Comparison of ENCODE assay signal across 21 cellular contexts in genomic region chr6:41153992-41154625, GRCh38. TPM values are rescaled to one million over a fixed set of nuclear protein-coding genes. Genes with fewer than 3 reads are reported as not detected.
DNase-seq lines count a peak whose midpoint lies in the region; TF ChIP-seq lines count a peak whose summit lies in the region.
"Had no signal": no experiment of that assay in that cellular context is flagged by ENCODE, and none has a peak within 500 bp of the region (broad histone marks: within the 10 kb centered on the region; RNA-seq: fewer than 3 reads in every experiment).

Gene TREML1, minus strand, starts transcription at chr6:41154347. Its CDS starts 59 bp downstream, at chr6:41154288.

- TF ChIP-seq CTCF in mammary epithelial cell (conservative IDR thresholded peaks at IDR 0.05 in 1 of 2, IDR thresholded peaks at IDR 0.05 in 1 of 2; ENCODE audit: extremely low read depth in 1 of 2, insufficient read depth in 1 of 2, low read depth in 1 of 2, low read length in 2 of 2): no peak
- no peak for TF ChIP-seq CTCF in breast epithelium (IDR thresholded peaks at IDR 0.05)
- no peak for TF ChIP-seq CTCF in hepatocyte (IDR thresholded peaks at IDR 0.05; ENCODE audit: poor library complexity)
- no peak for TF ChIP-seq CTCF in sigmoid colon (IDR thresholded peaks at IDR 0.05)

- H3K4me2 ChIP-seq in mammary epithelial cell (ENCODE audit: insufficient read depth, low read depth, low read length) (peak within 1 kb of the TSS; percentile 10), hepatocyte (peak within 1 kb of the TSS; percentile 48)
- H3K4me2 ChIP-seq: GM23338 had no signal

- BruUV-seq in mammary epithelial cell (replicated peaks; lab: Mats Ljungman, UMichigan): no TSS peak

- WGBS in mammary epithelial cell (ENCODE audit: low coverage, missing lambda C conversion rate): 36% methylated on average over 4 of the region's 5 CpGs
- 87% methylated on average over 5 of the region's 5 CpGs for WGBS in hepatocyte (ENCODE audit: low lambda C conversion rate, missing lambda C conversion rate)
- WGBS in sigmoid colon, 2 donors: 62 to 64% methylated on average over 5 of the region's 5 CpGs

- H2AFZ ChIP-seq in mammary epithelial cell (ENCODE audit: low read depth, low read length): peak within 1 kb of the TSS; percentile 56
- no peak within 1 kb of the TSS for H2AFZ ChIP-seq in hepatocyte
- H2AFZ ChIP-seq: GM23338 had no signal

- no peaks in the 10 kb centered on the region for H3K9me3 ChIP-seq in mammary epithelial cell (replicated peaks; ENCODE audit: insufficient read depth, low read length)
- H3K9me3 ChIP-seq in breast epithelium: no peaks in the 10 kb centered on the region
- no peaks in the 10 kb centered on the region for H3K9me3 ChIP-seq in hepatocyte (ENCODE audit: low read depth)
- H3K9me3 ChIP-seq in sigmoid colon: no peaks in the 10 kb centered on the region
- H3K9me3 ChIP-seq: BE2C had no signal

- no peaks in the 10 kb centered on the region for H3K9me2 ChIP-seq in hepatocyte (replicated peaks; ENCODE audit: insufficient read depth)

- in situ Hi-C loops in mammary epithelial cell (cut with MboI; ENCODE audit: low sequenced_read_pairs in 2 of 2): no loop called here

- dilution Hi-C loops in mammary epithelial cell (cut with HindIII; ENCODE audit: low sequenced_read_pairs): no loop called here

- H3K36me3 ChIP-seq in mammary epithelial cell (ENCODE audit: insufficient read depth, low read length) (no peaks in the 10 kb centered on the region), breast epithelium (no peaks in the 10 kb centered on the region), hepatocyte (replicated peaks; ENCODE audit: insufficient read depth, low read depth) (no peaks in the 10 kb centered on the region), sigmoid colon (no peaks in the 10 kb centered on the region)
- H3K36me3 ChIP-seq: BE2C had no signal

- no peaks in the 10 kb centered on the region for H3K79me2 ChIP-seq in mammary epithelial cell (ENCODE audit: insufficient read depth, low read length)
- H3K79me2 ChIP-seq in hepatocyte: no peaks in the 10 kb centered on the region

- no peak within 1 kb of the TSS for H3K4me3 ChIP-seq in mammary epithelial cell (replicated peaks in 1 of 3; ENCODE audit: insufficient read depth in 1 of 3, low read depth in 2 of 3, low read length in 3 of 3)
- H3K4me3 ChIP-seq in breast epithelium: no peak within 1 kb of the TSS
- H3K4me3 ChIP-seq in hepatocyte: no peak within 1 kb of the TSS
- no peak within 1 kb of the TSS for H3K4me3 ChIP-seq in sigmoid colon
- H3K4me3 ChIP-seq: GM23338, K562 had no signal

- DNase-seq in mammary epithelial cell (peak; percentile 24), breast epithelium (ENCODE audit: low spot score in 2 of 2) (no peak), UCSD-AML1 (lab: John Stamatoyannopoulos, UW; ENCODE audit: unreplicated experiment) (peak; percentile 49), hepatocyte (ENCODE audit: low spot score) (no peak), T1000 (lab: John Stamatoyannopoulos, UW) (no peak), HuH-7.5 (ENCODE audit: low spot score) (no peak), sigmoid colon (no peak)
- DNase-seq in activated naive CD4-positive, alpha-beta T cell treated with Interleukin-2 at 50 U/mL for 16 hours: no peak
- DNase-seq: BE2C; Calu3; CD4-positive, alpha-beta memory T cell; NCI-H1105 treated with DMSO at 0.1 percent for 48 hours; NCI-H1694; NCI-H748 treated with DMSO at 0.1 percent for 48 hours; OCI-M1; SHP77 had no signal

- CTCF ChIA-PET in mammary epithelial cell (lab: Charles Lee; ENCODE audit: low non-redundant PET): no interaction called here

- H4K20me1 ChIP-seq in mammary epithelial cell (ENCODE audit: insufficient read depth, low read length): no peaks in the 10 kb centered on the region
- H4K20me1 ChIP-seq in hepatocyte (ENCODE audit: insufficient read depth, poor library complexity, severe bottlenecking): no peaks in the 10 kb centered on the region

- no peak for TF ChIP-seq POLR2A in breast epithelium (IDR thresholded peaks at IDR 0.05)
- no peak for TF ChIP-seq POLR2A in sigmoid colon (IDR thresholded peaks at IDR 0.05)

- H3K4me1 ChIP-seq in mammary epithelial cell (ENCODE audit: insufficient read depth, low read length) (peaks cover 29% of the 10 kb centered on the region), breast epithelium (no peaks in the 10 kb centered on the region), hepatocyte (ENCODE audit: insufficient read depth) (peaks cover 9% of the 10 kb centered on the region), sigmoid colon (peaks cover 0 to 4% (median 0%) of the 10 kb centered on the region in 4 donors)
- H3K4me1 ChIP-seq: BE2C had no signal

- intact Hi-C loops in mammary epithelial cell (cut with micrococcal nuclease) (no loop called here), breast epithelium (cut with DNase I; ENCODE audit: low total_unique reads) (no loop called here), sigmoid colon (cut with DNase I) (no loop called here)

- no peak within 1 kb of the TSS for H3K9ac ChIP-seq in mammary epithelial cell (ENCODE audit: insufficient read depth, low read length)

- H3K27me3 ChIP-seq in mammary epithelial cell (ENCODE audit: insufficient read depth, low read length): no peaks in the 10 kb centered on the region
- H3K27me3 ChIP-seq in breast epithelium: no peaks in the 10 kb centered on the region
- H3K27me3 ChIP-seq in hepatocyte: no peaks in the 10 kb centered on the region
- no peaks in the 10 kb centered on the region for H3K27me3 ChIP-seq in sigmoid colon

- no peak within 1 kb of the TSS for H3K27ac ChIP-seq in mammary epithelial cell (ENCODE audit: insufficient read depth, low read depth, low read length)
- no peak within 1 kb of the TSS for H3K27ac ChIP-seq in breast epithelium
- H3K27ac ChIP-seq in hepatocyte: no peak within 1 kb of the TSS
- no peak within 1 kb of the TSS for H3K27ac ChIP-seq in sigmoid colon

- TF ChIP-seq EP300 in sigmoid colon (IDR thresholded peaks at IDR 0.05): no peak

RNA-seq across cellular contexts. Expression of gene TREML1, which starts in this region (rescaled TPM):
- total RNA-seq in mammary epithelial cell (1 to 10 TPM in 1 of 2 donors, under 1 TPM in 1; 0.83 to 2.1 TPM), breast epithelium (1 to 10 TPM in 1 of 3 donors, under 1 TPM in 2; 0.64 to 1.3 (median 0.98) TPM), hepatocyte (not detected in 2 replicates), sigmoid colon (1 to 10 TPM in 1 of 4 donors, not detected in 3; 3.3 TPM)
- polyA plus RNA-seq in mammary epithelial cell (3.0 TPM), hepatocyte (not detected in 2 replicates), sigmoid colon (under 1 TPM in 1 of 3 donors, not detected in 2; 0.48 TPM)
- 11.9 TPM for polyA minus RNA-seq in mammary epithelial cell
- total RNA-seq: A172; Calu3; CD4-positive, alpha-beta memory T cell; GM23338; K562; NCI-H460; RPMI7951 had no signal
- polyA plus RNA-seq: CD4-positive, alpha-beta memory T cell; GM23338; K562 had no signal

Comparison
In these comparisons a context has a peak if more than half of its experiments do, and no peak if none do; other contexts are left out.
1. DNase-seq: peak in mammary epithelial cell (single experiment) and UCSD-AML1 (single experiment); none in breast epithelium (0 of 2), hepatocyte (single experiment), activated naive CD4-positive, alpha-beta T cell treated with Interleukin-2 at 50 U/mL for 16 hours (single experiment), T1000 (single experiment), HuH-7.5 (single experiment) and sigmoid colon (single experiment).